ENCODE assay signal across 7 cellular contexts in genomic region chr19:28590006-28590411, GRCh38.
DNase-seq lines count a peak whose midpoint lies in the region; ATAC-seq and TF ChIP-seq lines count a peak whose summit lies in the region.
"Not testable (repeated sequence)": the region's sequence is repeated elsewhere in the genome, so short reads cannot be mapped to it uniquely, and the experiment has no call there.

No MANE protein-coding gene starts in this region.

- not testable (repeated sequence) for H3K4me1 Mint-ChIP-seq in activated CD4-positive, alpha-beta T cell treated with anti-CD3 and anti-CD28 coated beads, Interleukin-2, amount 10 ng/mL, durations not matched to agents 24 days and 14 days

- H3K27ac Mint-ChIP-seq in activated CD4-positive, alpha-beta T cell treated with anti-CD3 and anti-CD28 coated beads, Interleukin-2, amount 10 ng/mL, durations not matched to agents 24 days and 14 days = not testable (repeated sequence)

- H3K36me3 ChIP-seq in BLaER1 treated with 17β-estradiol and CSF1 and Interleukin-3, amounts not matched to agents 10 nM and 100 nM; OCI-LY3 (replicated peaks; ENCODE audit: low read depth, low read length): not testable (repeated sequence)

- not testable (repeated sequence) for H4K20me1 ChIP-seq in BLaER1 treated with 17β-estradiol and CSF1 and Interleukin-3, amounts not matched to agents 10 nM and 100 nM; OCI-LY3 (ENCODE audit: insufficient read depth, low read length)

- not testable (repeated sequence) for H3K27me3 ChIP-seq in BLaER1 treated with 17β-estradiol and CSF1 and Interleukin-3, amounts not matched to agents 10 nM and 100 nM; OCI-LY3 (ENCODE audit: low read depth, low read length)

- not testable (repeated sequence) for H3K27ac ChIP-seq in BLaER1 treated with 17β-estradiol and CSF1 and Interleukin-3, amounts not matched to agents 10 nM and 100 nM
- peak overlapping the region; percentile 96 for H3K27ac ChIP-seq in OCI-LY3 (ENCODE audit: low read length)

- H3K27me3 Mint-ChIP-seq in activated CD4-positive, alpha-beta T cell treated with anti-CD3 and anti-CD28 coated beads, Interleukin-2, amount 10 ng/mL, durations not matched to agents 24 days and 14 days = not testable (repeated sequence)

- H3K79me2 ChIP-seq in OCI-LY3 (ENCODE audit: low read length) = not testable (repeated sequence)

- intact Hi-C loops in activated CD4-positive, alpha-beta T cell treated with anti-CD3 and anti-CD28 coated beads, Interleukin-2, amount 10 ng/mL, durations not matched to agents 24 days and 14 days (cut with micrococcal nuclease) = not testable (repeated sequence)

- not testable (repeated sequence) for TF ChIP-seq CTCF in OCI-LY3 (IDR thresholded peaks at IDR 0.05; ENCODE audit: low read depth, low read length)

- not testable (repeated sequence) for H2AFZ ChIP-seq in OCI-LY3 (ENCODE audit: low read depth, low read length)

- H3K4me1 ChIP-seq in BLaER1 treated with 17β-estradiol and CSF1 and Interleukin-3, amounts not matched to agents 10 nM and 100 nM = peaks cover 0 to 42% (median 26%) of the 10 kb centered on the region in 10 experiments; a peak in 15 of 20 replicates
- peaks cover 88% of the 10 kb centered on the region for H3K4me1 ChIP-seq in OCI-LY3 (ENCODE audit: low read length)

- not testable (repeated sequence) for H3K4me3 ChIP-seq in BLaER1 treated with 17β-estradiol and CSF1 and Interleukin-3, amounts not matched to agents 10 nM and 100 nM
- peak overlapping the region; percentile 45 for H3K4me3 ChIP-seq in OCI-LY3 (ENCODE audit: low read length)

- peak; percentile 54 for ATAC-seq in GM19463 (IDR thresholded peaks at IDR 0.05; ENCODE audit: unreplicated experiment)

- DNase-seq in NCI-H1092 (lab: John Stamatoyannopoulos, UW) = peak; percentile 55
- DNase-seq in NCI-H2107 treated with DMSO at 0.1 percent for 48 hours (lab: John Stamatoyannopoulos, UW; ENCODE audit: unreplicated experiment) = peak; percentile 15
- peak; percentile 56 for DNase-seq in activated CD4-positive, alpha-beta T cell treated with anti-CD3 and anti-CD28 coated beads, Interleukin-2, amount 10 ng/mL, durations not matched to agents 24 days and 14 days
- DNase-seq in germinal center (ENCODE audit: low spot score) = peak; percentile 14

- H3K4me2 ChIP-seq in BLaER1 treated with 17β-estradiol and CSF1 and Interleukin-3, amounts not matched to agents 10 nM and 100 nM = peak overlapping the region in 9 of 11 experiments; percentile 21 to 81 (median 58); a peak in 17 of 22 replicates
- peak overlapping the region; percentile 75 for H3K4me2 ChIP-seq in OCI-LY3 (ENCODE audit: low read length)

- H3K36me3 Mint-ChIP-seq in activated CD4-positive, alpha-beta T cell treated with anti-CD3 and anti-CD28 coated beads, Interleukin-2, amount 10 ng/mL, durations not matched to agents 24 days and 14 days (ENCODE audit: low read depth) = not testable (repeated sequence)

- not testable (repeated sequence) for H3K9ac ChIP-seq in BLaER1 treated with 17β-estradiol and CSF1 and Interleukin-3, amounts not matched to agents 10 nM and 100 nM
- H3K9ac ChIP-seq in OCI-LY3 (ENCODE audit: low read length) = peak overlapping the region; percentile 92

- H3K4me3 Mint-ChIP-seq in activated CD4-positive, alpha-beta T cell treated with anti-CD3 and anti-CD28 coated beads, Interleukin-2, amount 10 ng/mL, durations not matched to agents 24 days and 14 days = not testable (repeated sequence)

- H3K9me3 ChIP-seq in BLaER1 treated with 17β-estradiol and CSF1 and Interleukin-3, amounts not matched to agents 10 nM and 100 nM (replicated peaks in 1 of 11); OCI-LY3 (ENCODE audit: insufficient read depth, low read length): not testable (repeated sequence)

- not testable (repeated sequence) for H3K9me3 Mint-ChIP-seq in activated CD4-positive, alpha-beta T cell treated with anti-CD3 and anti-CD28 coated beads, Interleukin-2, amount 10 ng/mL, durations not matched to agents 24 days and 14 days
